In the genomic region with DNA sequence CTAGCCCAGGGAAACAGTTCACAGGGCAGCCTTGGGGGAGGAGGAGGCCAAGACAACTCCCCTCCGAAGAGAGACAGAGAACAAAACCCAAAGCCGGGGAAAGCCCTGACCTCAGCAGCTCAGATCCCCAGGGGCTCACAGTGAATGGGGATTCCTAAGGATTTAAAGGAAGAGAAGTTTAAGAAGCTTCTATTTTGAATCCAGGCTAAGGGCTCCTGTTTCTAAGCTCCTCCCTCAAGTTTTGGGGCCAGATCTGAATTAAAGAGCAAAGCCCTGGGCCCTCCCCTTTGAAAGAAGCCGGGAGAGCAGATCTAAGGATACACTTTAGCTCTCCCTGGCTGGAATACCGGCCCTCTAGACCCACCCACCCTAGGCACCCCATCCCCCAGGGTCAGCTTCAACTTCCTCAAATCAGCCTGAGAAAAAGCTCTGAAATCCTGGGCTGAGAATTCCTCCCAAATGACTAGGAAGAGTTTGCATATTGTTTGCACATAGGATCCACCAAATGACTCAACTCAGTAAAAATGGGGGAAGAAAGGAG, we compare ENCODE assay signal across 8 cellular contexts. TPM values are rescaled to one million over a fixed set of nuclear protein-coding genes. Genes with fewer than 3 reads are reported as not detected.
A peak's percentile ranks its signal among the peaks of the same experiment; 100 is the strongest.
DNase-seq lines count a peak whose midpoint lies in the region; ATAC-seq and TF ChIP-seq lines count a peak whose summit lies in the region.

No MANE protein-coding gene starts in this region.

- POLR2A ChIA-PET in RWPE1 (lab: Yijun Ruan, JAX; ENCODE audit: low non-redundant PET) = no interaction called here

- CTCF ChIA-PET in RWPE1 (lab: Yijun Ruan, JAX) = interaction anchor here (0.5 to 2.1 kb wide), 3 partner anchors 10 to 72 kb away, joined by 3 to 12 read pairs (median 3); no protein-coding TSS in a partner anchor

- H3K4me3 ChIP-seq in esophagus muscularis mucosa = no peak overlapping the region

- 27% methylated on average over 4 of the region's 4 CpGs for WGBS in esophagus muscularis mucosa

- TF ChIP-seq EP300 in esophagus muscularis mucosa (IDR thresholded peaks at IDR 0.05) = no peak

- ATAC-seq in GM18517 (IDR thresholded peaks at IDR 0.05; ENCODE audit: unreplicated experiment) = no peak
- no peak for ATAC-seq in HG02759 (IDR thresholded peaks at IDR 0.05; ENCODE audit: unreplicated experiment)

- DNase-seq in GM03348 (ENCODE audit: low spot score) (peak; percentile 83), RWPE1 (ENCODE audit: low spot score) (peak; percentile 55), esophagus muscularis mucosa (ENCODE audit: extremely low spot score) (no peak), retina (peak; percentile 35), erythroblast (lab: John Stamatoyannopoulos, UW) (no peak), DMS 273 (lab: John Stamatoyannopoulos, UW; ENCODE audit: unreplicated experiment) (no peak)

- intact Hi-C loops in esophagus muscularis mucosa (cut with DNase I) = no loop called here

- TF ChIP-seq CTCF in RWPE1 (conservative IDR thresholded peaks at IDR 0.05; ENCODE audit: low read depth) = no peak
- TF ChIP-seq CTCF in esophagus muscularis mucosa (IDR thresholded peaks at IDR 0.05) = no peak

- H3K9me3 ChIP-seq in esophagus muscularis mucosa = no peaks in the 10 kb centered on the region

- no peak for TF ChIP-seq POLR2A in esophagus muscularis mucosa (IDR thresholded peaks at IDR 0.05; ENCODE audit: low read depth)
- no peak for TF ChIP-seq POLR2A in erythroblast (IDR thresholded peaks at IDR 0.05; ENCODE audit: low read length)

- peaks cover 36 to 55% (median 48%) of the 10 kb centered on the region in 4 donors for H3K4me1 ChIP-seq in esophagus muscularis mucosa

- H3K36me3 ChIP-seq in esophagus muscularis mucosa = peaks cover 0 to 28% (median 15%) of the 10 kb centered on the region in 4 donors

- H3K27ac ChIP-seq in RWPE1 (peak overlapping the region; percentile 69), esophagus muscularis mucosa (replicated peaks in 1 of 4) (peak overlapping the region; percentile 84 to 93 (median 90))

- no peaks in the 10 kb centered on the region for H3K27me3 ChIP-seq in esophagus muscularis mucosa

RNA-seq across cellular contexts. Expression of a gene that starts 3.9 kb away (rescaled TPM):
- total RNA-seq in esophagus muscularis mucosa = 10 to 100 TPM; 13.6 to 23.5 (median 20.0) TPM

RNA-seq across cellular contexts. Expression of a gene that starts 49.4 kb away (rescaled TPM):
- total RNA-seq in esophagus muscularis mucosa = 10 to 100 TPM in 2 of 4 donors, 1 to 10 TPM in 2; 7.1 to 17.7 (median 13.5) TPM

Comparison
In these comparisons a context has a peak if more than half of its experiments do, and no peak if none do; other contexts are left out.
1. DNase-seq: peak in GM03348 (single experiment), RWPE1 (single experiment) and retina (single experiment); none in esophagus muscularis mucosa (single experiment), erythroblast (0 of 2) and DMS 273 (single experiment).